Comparison of ENCODE assay signal across 13 cellular contexts in genomic region chr20:24608926-24609667, GRCh38.
DNase-seq lines count a peak whose midpoint lies in the region; ATAC-seq and TF ChIP-seq lines count a peak whose summit lies in the region.
"Had no signal": no experiment of that assay in that cellular context is flagged by ENCODE, and none has a peak within 500 bp of the region (broad histone marks: within the 10 kb centered on the region; RNA-seq: fewer than 3 reads in every experiment).

No MANE protein-coding gene starts in this region.

- no peak for TF ChIP-seq CTCF in fibroblast of the aortic adventitia (IDR thresholded peaks at IDR 0.05; ENCODE audit: insufficient read depth, low read length)

- ATAC-seq in GM18498 (IDR thresholded peaks at IDR 0.05; ENCODE audit: unreplicated experiment), result peak; percentile 49
- ATAC-seq in GM21528 (IDR thresholded peaks at IDR 0.05; ENCODE audit: low FRiP score, unreplicated experiment), result peak; percentile 81
- peak; percentile 47 for ATAC-seq in HG03469 (IDR thresholded peaks at IDR 0.05; ENCODE audit: unreplicated experiment)
- ATAC-seq: heart left ventricle, natural killer cell had no signal

- no peak overlapping the region for H3K4me3 ChIP-seq in fibroblast of the aortic adventitia (ENCODE audit: low read depth, low read length)
- H3K4me3 ChIP-seq: HAP-1, heart left ventricle had no signal

- DNase-seq in fibroblast of the aortic adventitia (ENCODE audit: low read depth) (peak; percentile 46), occipital lobe (lab: John Stamatoyannopoulos, UW) (no peak), SKM-1 treated with dmso at 0.1 percent for 144 hours (lab: John Stamatoyannopoulos, UW; ENCODE audit: unreplicated experiment) (no peak), iPS-NIHi7 (ENCODE audit: extremely low spot score) (no peak)
- DNase-seq in stimulated activated CD8-positive, alpha-beta memory T cell treated with anti-CD3 and anti-CD28 coated beads, Interleukin-4, amount 100 ng/mL, for 48 hours, result no peak
- DNase-seq: heart left ventricle, MM.1S, natural killer cell, trophoblast cell had no signal
